Comparison of ENCODE assay signal across 28 cellular contexts in the genomic region with DNA sequence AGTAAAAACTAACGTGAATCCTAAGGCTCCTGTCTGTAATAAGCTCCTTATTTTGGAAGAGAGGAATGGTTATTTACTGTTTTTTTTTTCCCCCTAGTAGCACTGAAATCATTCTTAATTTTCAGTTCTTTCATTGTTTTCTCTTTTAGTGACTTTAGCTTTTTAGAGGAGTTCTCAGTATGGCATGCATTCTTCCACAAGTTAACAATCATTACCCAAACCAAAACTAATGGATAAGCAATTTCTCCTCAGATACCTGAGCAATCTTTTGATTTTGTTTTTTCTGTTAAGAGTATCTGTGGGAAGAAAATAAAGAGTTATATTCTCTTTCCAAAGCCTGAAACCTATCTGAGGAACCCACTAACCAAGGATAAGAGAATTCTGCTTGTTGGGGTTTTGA.
"Had no signal": no experiment of that assay in that cellular context is flagged by ENCODE, and none has a peak within 500 bp of the region (broad histone marks: within the 10 kb centered on the region; RNA-seq: fewer than 3 reads in every experiment).

No MANE protein-coding gene starts in this region.

- H3K9me3 ChIP-seq: heart left ventricle, ovary, thoracic aorta, vagina had no signal

- H3K4me1 ChIP-seq: heart left ventricle, vagina had no signal

- H3K27ac ChIP-seq: heart left ventricle, ovary, skin epidermis, thoracic aorta, vagina had no signal

- H3K27ac Mint-ChIP-seq: activated B cell treated with CpG ODN at 0.5 μM for 24 hours; activated CD8-positive, alpha-beta T cell treated with anti-CD3 and anti-CD28 coated beads for 36 hours; activated naive CD4-positive, alpha-beta T cell treated with anti-CD3 and anti-CD28 coated beads, Interleukin-2, amount 50 U/mL, for 24 hours; activated naive CD8-positive, alpha-beta T cell treated with anti-CD3 and anti-CD28 coated beads, Interleukin-2, amount 50 U/mL, for 24 hours; activated T-helper 2 cell treated with anti-CD3 and anti-CD28 coated beads, Interferon-gamma antibody, Interleukin-2, Interleukin-4, amounts not matched to agents 10 μg/mL and 5 μg/mL and 100 μg/mL, durations not matched to agents 14 hours and 24 hours and 36 hours; immature natural killer cell; mesothelial cell of epicardium; naive B cell; progenitor cell of endocrine pancreas; stimulated activated effector memory CD8-positive, alpha-beta T cell treated with anti-CD3 and anti-CD28 coated beads, Interleukin-12 subunit alpha, Interleukin-12 subunit beta, amount 100 ng/mL, for 72 hours; stimulated activated naive CD8-positive, alpha-beta T cell treated with anti-CD3 and anti-CD28 coated beads, Interleukin-15, Interleukin-2, amounts not matched to agents 100 ng/mL and 50 ng/mL, for 24 hours; type B pancreatic cell had no signal

- ATAC-seq: activated CD8-positive, alpha-beta T cell treated with anti-CD3 and anti-CD28 coated beads for 36 hours; activated naive CD8-positive, alpha-beta T cell treated with anti-CD3 and anti-CD28 coated beads, Interleukin-2, amount 50 U/mL, for 24 hours; activated T-cell treated with anti-CD3 and anti-CD28 coated beads, Interleukin-2, amount 50 U/mL, for 4 hours; heart left ventricle; sciatic nerve; stimulated activated effector memory CD8-positive, alpha-beta T cell treated with anti-CD3 and anti-CD28 coated beads, Interleukin-12 subunit alpha, Interleukin-12 subunit beta, amount 100 ng/mL, for 72 hours had no signal

- H3K4me3 Mint-ChIP-seq: activated B cell treated with CpG ODN at 0.5 μM for 24 hours; activated CD8-positive, alpha-beta T cell treated with anti-CD3 and anti-CD28 coated beads for 36 hours; activated naive CD4-positive, alpha-beta T cell treated with anti-CD3 and anti-CD28 coated beads, Interleukin-2, amount 50 U/mL, for 24 hours; activated naive CD8-positive, alpha-beta T cell treated with anti-CD3 and anti-CD28 coated beads, Interleukin-2, amount 50 U/mL, for 24 hours; activated T-cell treated with anti-CD3 and anti-CD28 coated beads, Interleukin-2, amount 50 U/mL, for 4 hours; immature natural killer cell; mesothelial cell of epicardium; naive B cell; stimulated activated effector memory CD8-positive, alpha-beta T cell treated with anti-CD3 and anti-CD28 coated beads, Interleukin-12 subunit alpha, Interleukin-12 subunit beta, amount 100 ng/mL, for 72 hours; stimulated activated naive CD8-positive, alpha-beta T cell treated with anti-CD3 and anti-CD28 coated beads, Interleukin-15, Interleukin-2, amounts not matched to agents 100 ng/mL and 50 ng/mL, for 24 hours; type B pancreatic cell had no signal

- H3K4me1 Mint-ChIP-seq: activated naive CD4-positive, alpha-beta T cell treated with anti-CD3 and anti-CD28 coated beads, Interleukin-2, amount 50 U/mL, for 24 hours; activated naive CD8-positive, alpha-beta T cell treated with anti-CD3 and anti-CD28 coated beads, Interleukin-2, amount 50 U/mL, for 24 hours; immature natural killer cell; mesothelial cell of epicardium; naive B cell; stimulated activated effector memory CD8-positive, alpha-beta T cell treated with anti-CD3 and anti-CD28 coated beads, Interleukin-12 subunit alpha, Interleukin-12 subunit beta, amount 100 ng/mL, for 72 hours had no signal

- H3K27me3 ChIP-seq: ovary, vagina had no signal

- H3K36me3 ChIP-seq: heart left ventricle, ovary, thoracic aorta, vagina had no signal

- H3K36me3 Mint-ChIP-seq: activated naive CD4-positive, alpha-beta T cell treated with anti-CD3 and anti-CD28 coated beads, Interleukin-2, amount 50 U/mL, for 24 hours; immature natural killer cell; mesothelial cell of epicardium; naive B cell; stimulated activated effector memory CD8-positive, alpha-beta T cell treated with anti-CD3 and anti-CD28 coated beads, Interleukin-12 subunit alpha, Interleukin-12 subunit beta, amount 100 ng/mL, for 72 hours; type B pancreatic cell had no signal

- H3K4me3 ChIP-seq: heart left ventricle, ovary, skin epidermis, thoracic aorta, vagina had no signal

- H3K9me3 Mint-ChIP-seq: activated naive CD4-positive, alpha-beta T cell treated with anti-CD3 and anti-CD28 coated beads, Interleukin-2, amount 50 U/mL, for 24 hours had no signal

- H3K27me3 Mint-ChIP-seq: progenitor cell of endocrine pancreas had no signal

- DNase-seq: activated B cell treated with CpG ODN at 0.5 μM for 24 hours; activated CD4-positive, alpha-beta T cell treated with anti-CD3 and anti-CD28 coated beads, Interleukin-2, amount 50 U/mL, for 1 hour; activated CD8-positive, alpha-beta T cell treated with anti-CD3 and anti-CD28 coated beads for 36 hours; activated naive CD8-positive, alpha-beta T cell treated with anti-CD3 and anti-CD28 coated beads, Interleukin-2, amount 50 U/mL, for 24 hours; activated T-cell treated with anti-CD3 and anti-CD28 coated beads, Interleukin-2, amount 50 U/mL, for 4 hours; amygdala; central memory CD4-positive, alpha-beta T cell; foreskin fibroblast; heart left ventricle; hypothalamus; immature natural killer cell; kidney; naive B cell; ovary; retina; stimulated activated CD4-positive, alpha-beta T cell treated with anti-CD3 and anti-CD28 coated beads, Interleukin-12 subunit alpha, Interleukin-12 subunit beta, amount 100 ng/mL, for 4 hours; stimulated activated CD4-positive, alpha-beta T cell treated with anti-CD3 and anti-CD28 coated beads, Interleukin-4, amount 100 ng/mL, for 24 hours had no signal
